In genomic region chrX:135521405-135522131, GRCh38 we compare ENCODE assay signal across 9 cellular contexts. TPM values are rescaled to one million over a fixed set of nuclear protein-coding genes. Genes with fewer than 3 reads are reported as not detected.
DNase-seq lines count a peak whose midpoint lies in the region; ATAC-seq and TF ChIP-seq lines count a peak whose summit lies in the region.
"Had no signal": no experiment of that assay in that cellular context is flagged by ENCODE, and none has a peak within 500 bp of the region (broad histone marks: within the 10 kb centered on the region; RNA-seq: fewer than 3 reads in every experiment).

No MANE protein-coding gene starts in this region.

- H3K27me3 ChIP-seq in left lung, result no peaks in the 10 kb centered on the region

- H3K4me1 ChIP-seq in left lung, result peaks cover 0 to 14% of the 10 kb centered on the region in 2 donors

- no peaks in the 10 kb centered on the region for H3K9me3 ChIP-seq in left lung

- TF ChIP-seq POLR2A in GM19099 (IDR thresholded peaks at IDR 0.05; ENCODE audit: extremely low read depth, insufficient read length, low read depth), result peak; percentile 64

- intact Hi-C loops in left lung (cut with DNase I), result no loop called here

- peak; percentile 74 to 84 for DNase-seq in AML-193 (lab: John Stamatoyannopoulos, UW)
- DNase-seq in NCI-H510A treated with DMSO at 0.1 percent for 48 hours (lab: John Stamatoyannopoulos, UW), result peak; percentile 78
- peak; percentile 88 for DNase-seq in activated CD4-positive, alpha-beta T cell treated with anti-CD3 and anti-CD28 coated beads for 48 hours
- peak; percentile 93 to 94 for DNase-seq in left lung
- DNase-seq in stimulated activated CD4-positive, alpha-beta T cell treated with anti-CD3 and anti-CD28 coated beads, Interleukin-2, amount 100 ng/mL, for 48 hours, result peak; percentile 63 to 68

- no peak for TF ChIP-seq CTCF in left lung (IDR thresholded peaks at IDR 0.05)

- H3K36me3 ChIP-seq in left lung, result no peaks in the 10 kb centered on the region

- H3K27ac ChIP-seq in cingulate gyrus (ENCODE audit: low read depth, low read length), result peak overlapping the region; percentile 74
- peak overlapping the region; percentile 93 for H3K27ac ChIP-seq in left lung
- H3K27ac ChIP-seq: PC-9 had no signal

- ATAC-seq in HG03432 (IDR thresholded peaks at IDR 0.05; ENCODE audit: unreplicated experiment), result peak; percentile 75
- peak; percentile 91 for ATAC-seq in left lung

- H3K4me3 ChIP-seq in left lung, result peak overlapping the region; percentile 40 to 58
- H3K4me3 ChIP-seq: PC-9 had no signal

RNA-seq across cellular contexts. Expression of gene INTS6L, which starts 1.1 kb away (rescaled TPM):
- 1 to 10 TPM; 6.2 to 7.2 TPM for total RNA-seq in left lung
- total RNA-seq: PC-9 had no signal

Comparison
In these comparisons a context has a peak if more than half of its experiments do, and no peak if none do; other contexts are left out.
1. Peak in every context shown above with its lines: DNase-seq, ATAC-seq, H3K4me3 ChIP-seq and H3K27ac ChIP-seq.